Comparison of ENCODE assay signal across 19 cellular contexts in genomic region chr5:150263339-150263738, GRCh38. TPM values are rescaled to one million over a fixed set of nuclear protein-coding genes. Genes with fewer than 3 reads are reported as not detected.
A peak's percentile ranks its signal among the peaks of the same experiment; 100 is the strongest.
DNase-seq lines count a peak whose midpoint lies in the region; ATAC-seq and TF ChIP-seq lines count a peak whose summit lies in the region.
"Had no signal": no experiment of that assay in that cellular context is flagged by ENCODE, and none has a peak within 500 bp of the region (broad histone marks: within the 10 kb centered on the region; RNA-seq: fewer than 3 reads in every experiment).

No MANE protein-coding gene starts in this region.

- no peak for TF ChIP-seq CTCF in mammary epithelial cell (conservative IDR thresholded peaks at IDR 0.05 in 1 of 2, IDR thresholded peaks at IDR 0.05 in 1 of 2; ENCODE audit: extremely low read depth in 1 of 2, insufficient read depth in 1 of 2, low read depth in 1 of 2, low read length in 2 of 2)
- TF ChIP-seq CTCF in breast epithelium (IDR thresholded peaks at IDR 0.05) = no peak
- no peak for TF ChIP-seq CTCF in hepatocyte (IDR thresholded peaks at IDR 0.05; ENCODE audit: poor library complexity)

- ATAC-seq in stimulated activated naive CD8-positive, alpha-beta T cell treated with anti-CD3 and anti-CD28 coated beads, Interleukin-15, amount 100 ng/mL, for 72 hours = no peak
- ATAC-seq: stimulated activated naive CD8-positive, alpha-beta T cell treated with anti-CD3 and anti-CD28 coated beads, Interleukin-15, Interleukin-2, amounts not matched to agents 100 U/mL and 50 U/mL, for 24 hours had no signal

- H3K27me3 Mint-ChIP-seq in stimulated activated naive CD8-positive, alpha-beta T cell treated with anti-CD3 and anti-CD28 coated beads, Interleukin-15, amount 100 ng/mL, for 72 hours = no peaks in the 10 kb centered on the region

- H3K4me1 Mint-ChIP-seq in stimulated activated naive CD8-positive, alpha-beta T cell treated with anti-CD3 and anti-CD28 coated beads, Interleukin-15, amount 100 ng/mL, for 72 hours = no peaks in the 10 kb centered on the region
- H3K4me1 Mint-ChIP-seq: activated CD4-positive, alpha-beta T cell treated with anti-CD3 and anti-CD28 coated beads, Interleukin-2, amount 10 ng/mL, durations not matched to agents 7 days and 5 days had no signal

- H3K27ac Mint-ChIP-seq in stimulated activated naive CD8-positive, alpha-beta T cell treated with anti-CD3 and anti-CD28 coated beads, Interleukin-15, amount 100 ng/mL, for 72 hours = no peak overlapping the region
- H3K27ac Mint-ChIP-seq: activated CD4-positive, alpha-beta T cell treated with anti-CD3 and anti-CD28 coated beads, Interleukin-2, amount 10 ng/mL, durations not matched to agents 7 days and 5 days had no signal

- intact Hi-C loops in mammary epithelial cell (cut with micrococcal nuclease) = loop anchor here (5.0 kb wide), 1 partner anchor 34 kb away; no protein-coding TSS in a partner anchor
- intact Hi-C loops in breast epithelium (cut with DNase I; ENCODE audit: low total_unique reads) = no loop called here

- H3K36me3 ChIP-seq in mammary epithelial cell (ENCODE audit: insufficient read depth, low read length) (no peaks in the 10 kb centered on the region), breast epithelium (no peaks in the 10 kb centered on the region), hepatocyte (replicated peaks; ENCODE audit: insufficient read depth, low read depth) (no peaks in the 10 kb centered on the region)

- peak overlapping the region; percentile 3 for H2AFZ ChIP-seq in mammary epithelial cell (ENCODE audit: low read depth, low read length)
- no peak overlapping the region for H2AFZ ChIP-seq in hepatocyte

- TF ChIP-seq POLR2A in breast epithelium (IDR thresholded peaks at IDR 0.05) = no peak

- no peaks in the 10 kb centered on the region for H3K9me3 Mint-ChIP-seq in stimulated activated naive CD8-positive, alpha-beta T cell treated with anti-CD3 and anti-CD28 coated beads, Interleukin-15, amount 100 ng/mL, for 72 hours
- H3K9me3 Mint-ChIP-seq: activated CD4-positive, alpha-beta T cell treated with anti-CD3 and anti-CD28 coated beads, Interleukin-2, amount 10 ng/mL, durations not matched to agents 7 days and 5 days had no signal

- no peak overlapping the region for H3K4me2 ChIP-seq in mammary epithelial cell (ENCODE audit: insufficient read depth, low read depth, low read length)
- peak overlapping the region; percentile 19 for H3K4me2 ChIP-seq in hepatocyte

- no peaks in the 10 kb centered on the region for H3K9me3 ChIP-seq in mammary epithelial cell (replicated peaks; ENCODE audit: insufficient read depth, low read length)
- no peaks in the 10 kb centered on the region for H3K9me3 ChIP-seq in breast epithelium
- no peaks in the 10 kb centered on the region for H3K9me3 ChIP-seq in hepatocyte (ENCODE audit: low read depth)

- BruUV-seq in mammary epithelial cell (replicated peaks; lab: Mats Ljungman, UMichigan) = no TSS peak

- 83% methylated on average over 5 of the region's 5 CpGs for WGBS in mammary epithelial cell (ENCODE audit: low coverage, missing lambda C conversion rate)
- WGBS in hepatocyte (ENCODE audit: low lambda C conversion rate, missing lambda C conversion rate) = 82% methylated on average over 5 of the region's 5 CpGs

- H3K4me3 ChIP-seq in mammary epithelial cell (replicated peaks in 1 of 3; ENCODE audit: insufficient read depth in 1 of 3, low read depth in 2 of 3, low read length in 3 of 3) (no peak overlapping the region), breast epithelium (no peak overlapping the region), hepatocyte (no peak overlapping the region)

- no peak overlapping the region for H3K4me3 Mint-ChIP-seq in stimulated activated naive CD8-positive, alpha-beta T cell treated with anti-CD3 and anti-CD28 coated beads, Interleukin-15, amount 100 ng/mL, for 72 hours
- H3K4me3 Mint-ChIP-seq: activated CD4-positive, alpha-beta T cell treated with anti-CD3 and anti-CD28 coated beads, Interleukin-2, amount 10 ng/mL, durations not matched to agents 7 days and 5 days had no signal

- no peak overlapping the region for H3K27ac ChIP-seq in mammary epithelial cell (ENCODE audit: insufficient read depth, low read depth, low read length)
- H3K27ac ChIP-seq in breast epithelium = peak overlapping the region in 1 of 2 donors; percentile 41
- peak overlapping the region; percentile 82 for H3K27ac ChIP-seq in angular gyrus (ENCODE audit: low read depth, low read length)
- peak overlapping the region; percentile 1 for H3K27ac ChIP-seq in hepatocyte
- H3K27ac ChIP-seq in temporal lobe (ENCODE audit: low read depth, low read length) = peak overlapping the region; percentile 70
- H3K27ac ChIP-seq: 22Rv1 had no signal

- H3K27me3 ChIP-seq in mammary epithelial cell (ENCODE audit: insufficient read depth, low read length) (no peaks in the 10 kb centered on the region), breast epithelium (no peaks in the 10 kb centered on the region), hepatocyte (no peaks in the 10 kb centered on the region)

- no peaks in the 10 kb centered on the region for H3K79me2 ChIP-seq in mammary epithelial cell (ENCODE audit: insufficient read depth, low read length)
- H3K79me2 ChIP-seq in hepatocyte = no peaks in the 10 kb centered on the region

- H4K20me1 ChIP-seq in mammary epithelial cell (ENCODE audit: insufficient read depth, low read length) = no peaks in the 10 kb centered on the region
- H4K20me1 ChIP-seq in hepatocyte (ENCODE audit: insufficient read depth, poor library complexity, severe bottlenecking) = no peaks in the 10 kb centered on the region

- in situ Hi-C loops in mammary epithelial cell (cut with MboI; ENCODE audit: low sequenced_read_pairs in 2 of 2) = loop anchor here in 1 of 2 donors (5.0 to 10.0 kb wide), 2 partner anchors 91 to 174 kb away; partner anchors contain the start of gene TCOF1

- CTCF ChIA-PET in mammary epithelial cell (lab: Charles Lee; ENCODE audit: low non-redundant PET) = no interaction called here

- no peaks in the 10 kb centered on the region for H3K9me2 ChIP-seq in hepatocyte (replicated peaks; ENCODE audit: insufficient read depth)

- peaks cover 30% of the 10 kb centered on the region for H3K4me1 ChIP-seq in mammary epithelial cell (ENCODE audit: insufficient read depth, low read length)
- peaks cover 0 to 10% of the 10 kb centered on the region in 2 donors for H3K4me1 ChIP-seq in breast epithelium
- H3K4me1 ChIP-seq in hepatocyte (ENCODE audit: insufficient read depth) = peaks cover 6% of the 10 kb centered on the region

- dilution Hi-C loops in mammary epithelial cell (cut with HindIII; ENCODE audit: low sequenced_read_pairs) = no loop called here

- no peak overlapping the region for H3K9ac ChIP-seq in mammary epithelial cell (ENCODE audit: insufficient read depth, low read length)

- no peak for DNase-seq in mammary epithelial cell
- no peak for DNase-seq in breast epithelium (ENCODE audit: low spot score in 2 of 2)
- DNase-seq in hepatocyte (ENCODE audit: low spot score) = no peak
- DNase-seq in T-helper 2 cell = no peak
- DNase-seq in stimulated activated naive CD8-positive, alpha-beta T cell treated with anti-CD3 and anti-CD28 coated beads, Interleukin-15, amount 100 ng/mL, for 72 hours = no peak
- no peak for DNase-seq in NCI-H345 (lab: John Stamatoyannopoulos, UW)
- DNase-seq: activated CD4-positive, alpha-beta T cell treated with anti-CD3 and anti-CD28 coated beads, Interleukin-2, amount 10 ng/mL, durations not matched to agents 7 days and 5 days; activated CD8-positive, alpha-beta memory T cell treated with anti-CD3 and anti-CD28 coated beads, Interleukin-2, amount 50 U/mL, for 4 hours; DMS 273 treated with DMSO at 0.1 percent for 48 hours; NCI-H1048; NCI-H2029 treated with DMSO at 0.1 percent for 48 hours; occipital lobe; stimulated activated naive CD8-positive, alpha-beta T cell treated with anti-CD3 and anti-CD28 coated beads, Interleukin-15, Interleukin-2, amounts not matched to agents 100 U/mL and 50 U/mL, for 24 hours had no signal

RNA-seq across cellular contexts. Expression of gene CAMK2A, which starts 26.2 kb away (rescaled TPM):
- under 1 TPM; 0.33 to 0.45 TPM for total RNA-seq in mammary epithelial cell
- polyA plus RNA-seq in mammary epithelial cell = 0.09 TPM
- polyA minus RNA-seq in mammary epithelial cell = not detected
- under 1 TPM in 1 of 3 donors, not detected in 2; under 0.01 TPM for total RNA-seq in breast epithelium
- 0.88 and 2.6 TPM in 2 replicates for total RNA-seq in hepatocyte
- polyA plus RNA-seq in hepatocyte = 1.0 and 1.2 TPM in 2 replicates
- 6.6 TPM for total RNA-seq in temporal lobe
- total RNA-seq: activated CD4-positive, alpha-beta T cell treated with anti-CD3 and anti-CD28 coated beads, Interleukin-2, amount 10 ng/mL, durations not matched to agents 7 days and 5 days; dermis microvascular lymphatic vessel endothelial cell; NCI-H460 had no signal
- polyA plus RNA-seq: liver had no signal

RNA-seq across cellular contexts. Expression of gene ARSI, which starts 39.4 kb away (rescaled TPM):
- total RNA-seq in mammary epithelial cell (10 to 100 TPM in 1 of 2 donors, 1 to 10 TPM in 1; 9.2 to 38.8 TPM), breast epithelium (1 to 10 TPM in 1 of 3 donors, under 1 TPM in 2; 0.48 to 1.3 (median 0.98) TPM), hepatocyte (18.4 and 27.9 TPM in 2 replicates), temporal lobe (0.25 TPM)
- polyA plus RNA-seq in mammary epithelial cell (20.3 TPM), hepatocyte (27.1 and 42.8 TPM in 2 replicates)
- 6.9 TPM for polyA minus RNA-seq in mammary epithelial cell
- total RNA-seq: activated CD4-positive, alpha-beta T cell treated with anti-CD3 and anti-CD28 coated beads, Interleukin-2, amount 10 ng/mL, durations not matched to agents 7 days and 5 days had no signal
